ENCODE assay signal across 5 cellular contexts in the genomic region with DNA sequence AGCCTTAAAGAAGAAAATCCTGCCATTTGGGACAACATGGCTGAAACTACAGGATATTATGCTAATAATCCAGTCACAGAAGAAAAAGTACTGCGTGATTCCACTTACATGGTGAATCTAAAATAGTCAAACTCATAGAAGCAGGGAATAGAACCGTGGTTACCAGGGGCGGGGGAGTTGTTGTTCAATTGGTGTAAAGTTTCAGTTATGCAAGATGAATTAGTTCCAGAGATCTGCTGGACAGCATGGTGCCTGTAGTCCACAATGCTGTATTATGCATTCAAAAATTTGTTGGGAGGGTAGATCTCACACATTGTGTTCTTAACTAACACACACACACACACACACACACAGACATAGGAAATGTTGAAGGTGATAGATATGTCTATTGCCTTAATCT.
"Had no signal": no experiment of that assay in that cellular context is flagged by ENCODE, and none has a peak within 500 bp of the region (broad histone marks: within the 10 kb centered on the region; RNA-seq: fewer than 3 reads in every experiment).

No MANE protein-coding gene starts in this region.

- H3K4me3 ChIP-seq: K562 had no signal

- H3K27ac ChIP-seq: HL-60 had no signal

- DNase-seq: IMR-90, KBM-7, KG1 had no signal
